8 cellular contexts compared by ENCODE assay signal in genomic region chr17:68462381-68463210, GRCh38. TPM values are rescaled to one million over a fixed set of nuclear protein-coding genes. Genes with fewer than 3 reads are reported as not detected.
DNase-seq lines count a peak whose midpoint lies in the region; ATAC-seq and TF ChIP-seq lines count a peak whose summit lies in the region.

No MANE protein-coding gene starts in this region.

- no peaks in the 10 kb centered on the region for H3K79me2 ChIP-seq in PC-9 (ENCODE audit: low read depth)

- H3K9me3 Mint-ChIP-seq in type B pancreatic cell: no peaks in the 10 kb centered on the region

- CTCF ChIA-PET in PC-9 (lab: Charles Lee): no interaction called here

- H3K9me2 ChIP-seq in PC-9 (ENCODE audit: insufficient read depth): no peaks in the 10 kb centered on the region

- H3K4me1 ChIP-seq in PC-9 (replicated peaks; ENCODE audit: insufficient read depth) (peaks cover 16% of the 10 kb centered on the region; the same call in 1 of the 2 replicates), neutrophil (ENCODE audit: control insufficient read depth in 1 of 2, insufficient read depth in 1 of 2, low read depth in 1 of 2, low read length in 1 of 2) (peaks cover 34 to 39% of the 10 kb centered on the region in 2 experiments)

- TF ChIP-seq CTCF in PC-9 (conservative IDR thresholded peaks at IDR 0.05) (peak; percentile 87), neutrophil (IDR thresholded peaks at IDR 0.05) (peak; percentile 77), type B pancreatic cell (conservative IDR thresholded peaks at IDR 0.05) (peak; percentile 85)

- H3K4me3 ChIP-seq in PC-9: no peak overlapping the region
- H3K4me3 ChIP-seq in neutrophil (ENCODE audit: low read depth in 1 of 2, low read length in 1 of 2): no peak overlapping the region

- H3K4me2 ChIP-seq in PC-9: peak overlapping the region; percentile 55

- H4K20me1 ChIP-seq in PC-9 (ENCODE audit: insufficient read depth): no peaks in the 10 kb centered on the region

- BruUV-seq in PC-9 (replicated peaks; lab: Mats Ljungman, UMichigan): no TSS peak

- peak; percentile 33 for ATAC-seq in GM21526 (IDR thresholded peaks at IDR 0.05; ENCODE audit: low FRiP score, unreplicated experiment)

- POLR2A ChIA-PET in PC-9 (lab: Charles Lee; ENCODE audit: unreplicated experiment): no interaction called here

- H3K27ac Mint-ChIP-seq in type B pancreatic cell: peak overlapping the region; percentile 29

- DNase-seq in DMS114 treated with DMSO at 0.1 percent for 48 hours (lab: John Stamatoyannopoulos, UW; ENCODE audit: unreplicated experiment) (peak; percentile 62), LHCN-M2 (ENCODE audit: low read depth) (peak; percentile 78), PC-9 (peak; percentile 66 to 78), fibroblast of peridontal ligament (ENCODE audit: extremely low read depth) (peak; percentile 89), type B pancreatic cell (ENCODE audit: extremely low spot score, unreplicated experiment) (no peak)
- peak; percentile 77 to 79 for DNase-seq in activated T-cell treated with anti-CD3 and anti-CD28 coated beads, Interleukin-2, amount 50 U/mL, for 48 hours

- no peaks in the 10 kb centered on the region for H3K27me3 ChIP-seq in PC-9 (ENCODE audit: insufficient read depth, low read depth)
- H3K27me3 ChIP-seq in neutrophil: no peaks in the 10 kb centered on the region

- H3K36me3 ChIP-seq in PC-9 (ENCODE audit: low read depth) (no peaks in the 10 kb centered on the region), neutrophil (no peaks in the 10 kb centered on the region)

- H3F3A ChIP-seq in PC-9 (ENCODE audit: insufficient read depth, low read depth): 0 out of 2 replicates have a peak, but pooled peaks cover 6% of the 10 kb centered on the region

- no peak overlapping the region for H3K27ac ChIP-seq in PC-9
- no peak overlapping the region for H3K27ac ChIP-seq in neutrophil

- peaks cover 10% of the 10 kb centered on the region for H3K27me3 Mint-ChIP-seq in type B pancreatic cell

- H3K4me3 Mint-ChIP-seq in type B pancreatic cell: no peak overlapping the region

- H3K36me3 Mint-ChIP-seq in type B pancreatic cell: no peaks in the 10 kb centered on the region

- H3K4me1 Mint-ChIP-seq in type B pancreatic cell (ENCODE audit: unreplicated experiment): peaks cover 8% of the 10 kb centered on the region

- intact Hi-C loops in PC-9 (cut with micrococcal nuclease; ENCODE audit: unreplicated experiment): loop anchor here (1.0 to 10.0 kb wide), 4 partner anchors 290 to 1748 kb away; no protein-coding TSS in a partner anchor

- H2AFZ ChIP-seq in PC-9: 0 out of 2 replicates have a peak overlapping the region, but pooled peaks have one; percentile 42

- H3K9me3 ChIP-seq in PC-9 (ENCODE audit: insufficient read depth, low read depth): no peaks in the 10 kb centered on the region
- H3K9me3 ChIP-seq in neutrophil: no peaks in the 10 kb centered on the region

RNA-seq across cellular contexts. Expression of gene WIPI1, which starts 5.3 kb away (rescaled TPM):
- total RNA-seq in LHCN-M2 (2014; rRNA removed): 30.8 and 37.7 TPM in 2 replicates
- 51.7 TPM for polyA plus RNA-seq in LHCN-M2 (2012)
- total RNA-seq in PC-9 (2021): 10.0 and 11.2 TPM in 2 replicates
- 39.0 and 52.2 TPM in 2 replicates for total RNA-seq in type B pancreatic cell (ENCODE audit: low replicate concordance)

RNA-seq across cellular contexts. Expression of gene PRKAR1A, which starts 49.6 kb away (rescaled TPM):
- total RNA-seq in LHCN-M2 (2014; rRNA removed): 233 and 262 TPM in 2 replicates
- 97.2 TPM for polyA plus RNA-seq in LHCN-M2 (2012)
- total RNA-seq in PC-9 (2021): 161 and 181 TPM in 2 replicates
- total RNA-seq in type B pancreatic cell (ENCODE audit: low replicate concordance): 242 and 263 TPM in 2 replicates
